3 cellular contexts compared by ENCODE assay signal in genomic region chr3:185416513-185416912, GRCh38.
"Had no signal": no experiment of that assay in that cellular context is flagged by ENCODE, and none has a peak within 500 bp of the region (broad histone marks: within the 10 kb centered on the region; RNA-seq: fewer than 3 reads in every experiment).

No MANE protein-coding gene starts in this region.

- DNase-seq: GDM1, GF-D8 had no signal

- H3K4me3 ChIP-seq: GM12878 had no signal

- ATAC-seq: GM12878 had no signal
